In genomic region chr14:95503365-95504134, GRCh38 we compare ENCODE assay signal across 10 cellular contexts. TPM values are rescaled to one million over a fixed set of nuclear protein-coding genes. Genes with fewer than 3 reads are reported as not detected.
DNase-seq lines count a peak whose midpoint lies in the region; ATAC-seq and TF ChIP-seq lines count a peak whose summit lies in the region.
"Had no signal": no experiment of that assay in that cellular context is flagged by ENCODE, and none has a peak within 500 bp of the region (broad histone marks: within the 10 kb centered on the region; RNA-seq: fewer than 3 reads in every experiment).

No MANE protein-coding gene starts in this region.

- intact Hi-C loops in posterior cingulate gyrus (cut with DNase I) = loop anchor here (5.0 kb wide), 1 partner anchor 46 kb away; no protein-coding TSS in a partner anchor

- ATAC-seq in GM19351 (IDR thresholded peaks at IDR 0.05; ENCODE audit: unreplicated experiment) (peak; percentile 57), HG02981 (IDR thresholded peaks at IDR 0.05; ENCODE audit: unreplicated experiment) (peak; percentile 49)
- peak; percentile 18 for ATAC-seq in activated T-helper 17 cell treated with anti-CD3 and anti-CD28 coated beads, Interleukin-2, amount 50 U/mL, for 72 hours (replicated peaks)

- peaks cover 55% of the 10 kb centered on the region for H3K4me1 Mint-ChIP-seq in activated T-helper 17 cell treated with anti-CD3 and anti-CD28 coated beads, Interleukin-2, amount 50 U/mL, for 72 hours

- peak overlapping the region; percentile 94 for H3K27ac Mint-ChIP-seq in activated T-helper 17 cell treated with anti-CD3 and anti-CD28 coated beads, Interleukin-2, amount 50 U/mL, for 72 hours

- H3K4me3 Mint-ChIP-seq in activated T-helper 17 cell treated with anti-CD3 and anti-CD28 coated beads, Interleukin-2, amount 50 U/mL, for 72 hours = peak overlapping the region; percentile 72

- H3K36me3 Mint-ChIP-seq in activated T-helper 17 cell treated with anti-CD3 and anti-CD28 coated beads, Interleukin-2, amount 50 U/mL, for 72 hours (ENCODE audit: low read depth) = peaks cover 90% of the 10 kb centered on the region

- DNase-seq in GM10266 (ENCODE audit: extremely low spot score) = peak; percentile 52
- no peak for DNase-seq in posterior cingulate gyrus
- DNase-seq in NCI-H1048 (lab: John Stamatoyannopoulos, UW) = no peak
- DNase-seq in HCEC 1CT = no peak
- no peak for DNase-seq in NCI-H1436 (lab: John Stamatoyannopoulos, UW)
- DNase-seq: DMS79 treated with DMSO at 0.1 percent for 48 hours, NCI-H2107 had no signal

- no peaks in the 10 kb centered on the region for H3K27me3 Mint-ChIP-seq in activated T-helper 17 cell treated with anti-CD3 and anti-CD28 coated beads, Interleukin-2, amount 50 U/mL, for 72 hours

- no peak for TF ChIP-seq CTCF in GM10266 (IDR thresholded peaks at IDR 0.05; ENCODE audit: control insufficient read depth, insufficient read depth, low read depth, missing control alignments)

- no peaks in the 10 kb centered on the region for H3K9me3 Mint-ChIP-seq in activated T-helper 17 cell treated with anti-CD3 and anti-CD28 coated beads, Interleukin-2, amount 50 U/mL, for 72 hours

RNA-seq across cellular contexts. Expression of gene SYNE3, which starts 12.9 kb away (rescaled TPM):
- total RNA-seq in activated T-helper 17 cell treated with anti-CD3 and anti-CD28 coated beads, Interleukin-2, amount 50 U/mL, for 72 hours = 10 to 100 TPM; 78.9 to 79.1 TPM

RNA-seq across cellular contexts. Expression of gene GLRX5, which starts 31.3 kb away (rescaled TPM):
- 10 to 100 TPM; 21.5 to 61.4 TPM for total RNA-seq in activated T-helper 17 cell treated with anti-CD3 and anti-CD28 coated beads, Interleukin-2, amount 50 U/mL, for 72 hours
